ENCODE assay signal across 8 cellular contexts in genomic region chr5:62192958-62193357, GRCh38.
"Had no signal": no experiment of that assay in that cellular context is flagged by ENCODE, and none has a peak within 500 bp of the region (broad histone marks: within the 10 kb centered on the region; RNA-seq: fewer than 3 reads in every experiment).

No MANE protein-coding gene starts in this region.

- H3K4me3 ChIP-seq: GM12878 had no signal

- FAIRE-seq: G401.6, GM12878, GM12891, GM12892, GM18507, GM19239 had no signal

- ATAC-seq: GM12878 had no signal

- DNase-seq: GDM1, GF-D8 had no signal
